In genomic region chr5:132429451-132430440, GRCh38 we compare ENCODE assay signal across 9 cellular contexts.
A peak's percentile ranks its signal among the peaks of the same experiment; 100 is the strongest.
DNase-seq lines count a peak whose midpoint lies in the region; ATAC-seq and TF ChIP-seq lines count a peak whose summit lies in the region.
"Had no signal": no experiment of that assay in that cellular context is flagged by ENCODE, and none has a peak within 500 bp of the region (broad histone marks: within the 10 kb centered on the region; RNA-seq: fewer than 3 reads in every experiment).

No MANE protein-coding gene starts in this region.

- H3F3A ChIP-seq in GM23248 (ENCODE audit: insufficient read depth): peaks cover 33% of the 10 kb centered on the region

- peaks cover 77% of the 10 kb centered on the region for H3K4me1 Mint-ChIP-seq in activated T-helper 17 cell treated with anti-CD3 and anti-CD28 coated beads, Interleukin-2, amount 50 U/mL, for 72 hours

- no peak for ATAC-seq in activated T-helper 17 cell treated with anti-CD3 and anti-CD28 coated beads, Interleukin-2, amount 50 U/mL, for 72 hours (replicated peaks)
- no peak for ATAC-seq in HG03520 (IDR thresholded peaks at IDR 0.05; ENCODE audit: unreplicated experiment)
- ATAC-seq in HG02973 (IDR thresholded peaks at IDR 0.05; ENCODE audit: unreplicated experiment): no peak

- H3K4me3 ChIP-seq in ACC112 (ENCODE audit: low read depth, low read length): no peak overlapping the region; the same call in 1 of the 2 replicates
- no peak overlapping the region for H3K4me3 ChIP-seq in GM23248
- no peak overlapping the region for H3K4me3 ChIP-seq in muscle layer of duodenum (ENCODE audit: low read depth in 1 of 2, low read length in 2 of 2)
- H3K4me3 ChIP-seq in dorsolateral prefrontal cortex: no peak overlapping the region

- H3K4me1 ChIP-seq in ACC112 (ENCODE audit: control insufficient read depth, insufficient read depth, low read length, unreplicated experiment): peaks cover 54% of the 10 kb centered on the region
- H3K4me1 ChIP-seq in GM23248 (ENCODE audit: insufficient read depth): peaks cover 46% of the 10 kb centered on the region
- peaks cover 67 to 70% of the 10 kb centered on the region in 2 donors for H3K4me1 ChIP-seq in muscle layer of duodenum (ENCODE audit: control insufficient read depth in 1 of 2, insufficient read depth in 2 of 2, low read length in 2 of 2)

- H3K4me2 ChIP-seq in GM23248 (ENCODE audit: unreplicated experiment): peak overlapping the region; percentile 34

- no peak for DNase-seq in GM23248
- DNase-seq in GM03348 (ENCODE audit: low spot score): no peak
- DNase-seq in dorsolateral prefrontal cortex: no peak
- DNase-seq: NCI-H69 had no signal

- H3K27ac Mint-ChIP-seq in activated T-helper 17 cell treated with anti-CD3 and anti-CD28 coated beads, Interleukin-2, amount 50 U/mL, for 72 hours: peak overlapping the region; percentile 92

- no peaks in the 10 kb centered on the region for H4K20me1 ChIP-seq in GM23248 (ENCODE audit: insufficient read depth)

- H3K9me3 ChIP-seq in GM23248 (ENCODE audit: low read depth) (no peaks in the 10 kb centered on the region), muscle layer of duodenum (ENCODE audit: control insufficient read depth in 1 of 2, low read length in 2 of 2) (no peaks in the 10 kb centered on the region)

- 95 to 97% methylated on average over 6 of the region's 6 CpGs for WGBS in GM23248 (ENCODE audit: low coverage in 1 of 2, low lambda C conversion rate in 2 of 2, missing lambda C conversion rate in 2 of 2), 2 experiments

- H3K79me2 ChIP-seq in ACC112 (ENCODE audit: control insufficient read depth, insufficient read depth, low read length, unreplicated experiment) (peaks cover 33% of the 10 kb centered on the region), GM23248 (ENCODE audit: insufficient read depth) (peaks cover 12% of the 10 kb centered on the region; the same call in 1 of the 2 replicates)

- H3K27me3 ChIP-seq in ACC112 (ENCODE audit: insufficient read depth, low read length) (no peaks in the 10 kb centered on the region), GM23248 (replicated peaks; ENCODE audit: insufficient read depth) (no peaks in the 10 kb centered on the region), muscle layer of duodenum (ENCODE audit: low read depth, low read length) (no peaks in the 10 kb centered on the region), dorsolateral prefrontal cortex (no peaks in the 10 kb centered on the region)

- in situ Hi-C loops in GM23248 (cut with MboI): no loop called here

- no peak for TF ChIP-seq CTCF in dorsolateral prefrontal cortex (IDR thresholded peaks at IDR 0.05 in 54 of 56, conservative IDR thresholded peaks at IDR 0.05 in 2 of 56; ENCODE audit: low read depth in 1 of 56, partially characterized antibody in 56 of 56)

- H3K9me3 Mint-ChIP-seq in activated T-helper 17 cell treated with anti-CD3 and anti-CD28 coated beads, Interleukin-2, amount 50 U/mL, for 72 hours: no peaks in the 10 kb centered on the region

- H2AFZ ChIP-seq in ACC112 (ENCODE audit: low read length, unreplicated experiment) (no peak overlapping the region), GM23248 (no peak overlapping the region)

- H3K36me3 Mint-ChIP-seq in activated T-helper 17 cell treated with anti-CD3 and anti-CD28 coated beads, Interleukin-2, amount 50 U/mL, for 72 hours (ENCODE audit: low read depth): peaks cover 54% of the 10 kb centered on the region

- no peaks in the 10 kb centered on the region for H3K27me3 Mint-ChIP-seq in activated T-helper 17 cell treated with anti-CD3 and anti-CD28 coated beads, Interleukin-2, amount 50 U/mL, for 72 hours

- intact Hi-C loops in dorsolateral prefrontal cortex (cut with DNase I): no loop called here

- no peaks in the 10 kb centered on the region for H3K9me2 ChIP-seq in GM23248 (ENCODE audit: insufficient read depth)

- H3K27ac ChIP-seq in ACC112 (ENCODE audit: low read depth, low read length): peak overlapping the region; percentile 6; the same call in 1 of the 2 replicates
- H3K27ac ChIP-seq in GM23248: no peak overlapping the region
- peak overlapping the region; percentile 92 for H3K27ac ChIP-seq in muscle layer of duodenum (ENCODE audit: low read length)
- H3K27ac ChIP-seq in dorsolateral prefrontal cortex: no peak overlapping the region

- no peak overlapping the region for H3K9ac ChIP-seq in GM23248

- H3K4me3 Mint-ChIP-seq in activated T-helper 17 cell treated with anti-CD3 and anti-CD28 coated beads, Interleukin-2, amount 50 U/mL, for 72 hours: peak overlapping the region; percentile 87

- no peaks in the 10 kb centered on the region for H3K36me3 ChIP-seq in ACC112 (ENCODE audit: insufficient read depth, low read length)
- H3K36me3 ChIP-seq in GM23248 (ENCODE audit: low read depth): no peaks in the 10 kb centered on the region
- peaks cover 0 to 7% of the 10 kb centered on the region in 2 donors for H3K36me3 ChIP-seq in muscle layer of duodenum (ENCODE audit: control insufficient read depth in 1 of 2, insufficient read depth in 2 of 2, low read length in 2 of 2)

Comparison
In these comparisons a context has a peak if more than half of its experiments do, and no peak if none do; other contexts are left out.
1. H3K27ac ChIP-seq: peak in ACC112 (single experiment) and muscle layer of duodenum (single experiment); none in GM23248 (single experiment) and dorsolateral prefrontal cortex (0 of 59).